ENCODE assay signal across 2 cellular contexts in genomic region chr7:96989859-96990317, GRCh38.
TF ChIP-seq lines count a peak whose summit lies in the region.

No MANE protein-coding gene starts in this region.

TF ChIP-seq in H1, 55 proteins besides CTCF, POLR2A, EP300 and RAD21:
- TF ChIP-seq KDM1A (IDR thresholded peaks at IDR 0.05; ENCODE audit: borderline replicate concordance, low read length) (no peak), TBP (IDR thresholded peaks at IDR 0.05; ENCODE audit: low read depth, low read length) (no peak), GABPA (IDR thresholded peaks at IDR 0.05; ENCODE audit: borderline replicate concordance, insufficient read depth, low read length) (no peak), SIX5 (IDR thresholded peaks at IDR 0.05; ENCODE audit: low read depth, low read length) (no peak), RNF2 (IDR thresholded peaks at IDR 0.05; ENCODE audit: borderline replicate concordance, low read depth, low read length, missing control alignments, poor library complexity, severe bottlenecking) (peak; percentile 82), POU5F1 (IDR thresholded peaks at IDR 0.05; ENCODE audit: low read depth, low read length) (no peak), SUZ12 (IDR thresholded peaks at IDR 0.05; ENCODE audit: low read length) (peak; percentile 96; the same call in 1 of the 2 replicates), SP2 (IDR thresholded peaks at IDR 0.05; ENCODE audit: low read length) (no peak), TAF7 (optimal IDR thresholded peaks at IDR 0.05; ENCODE audit: borderline replicate concordance, low read depth, low read length) (no peak), EGR1 (IDR thresholded peaks at IDR 0.05; ENCODE audit: borderline replicate concordance, low read depth, low read length) (no peak), KDM4A (IDR thresholded peaks at IDR 0.05; ENCODE audit: low read depth, low read length, severe bottlenecking) (no peak), RBBP5 (IDR thresholded peaks at IDR 0.05; ENCODE audit: borderline replicate concordance, low read depth, low read length) (no peak), JUN (IDR thresholded peaks at IDR 0.05; ENCODE audit: low read depth, low read length) (no peak), RFX5 (IDR thresholded peaks at IDR 0.05; ENCODE audit: borderline replicate concordance, low read depth, low read length) (no peak), CHD2 (IDR thresholded peaks at IDR 0.05; ENCODE audit: low read length) (no peak), GTF2F1 (IDR thresholded peaks at IDR 0.05; ENCODE audit: borderline replicate concordance, low read depth, low read length) (no peak), SAP30 (IDR thresholded peaks at IDR 0.05; ENCODE audit: insufficient read depth, insufficient replicate concordance, low read length) (no peak), EZH2 (IDR thresholded peaks at IDR 0.05; ENCODE audit: low read depth, low read length, severe bottlenecking) (peak; percentile 84), CBX8 (IDR thresholded peaks at IDR 0.05; ENCODE audit: borderline replicate concordance, low read depth, low read length) (peak; percentile 73; the same call in 1 of the 2 replicates), CTBP2 (IDR thresholded peaks at IDR 0.05; ENCODE audit: borderline replicate concordance, insufficient read depth, insufficient read length, low read length) (no peak), TCF12 (IDR thresholded peaks at IDR 0.05; ENCODE audit: low read depth, low read length) (no peak), RXRA (IDR thresholded peaks at IDR 0.05; ENCODE audit: insufficient read depth, low read depth, low read length) (no peak), SIN3A (conservative IDR thresholded peaks at IDR 0.05 in 1 of 2, IDR thresholded peaks at IDR 0.05 in 1 of 2; ENCODE audit: low read depth in 1 of 2, low read length in 2 of 2) (no peak)

TF ChIP-seq in neural cell, 6 proteins besides CTCF, POLR2A, EP300 and RAD21:
- TF ChIP-seq MXI1 (conservative IDR thresholded peaks at IDR 0.05; ENCODE audit: poor library complexity, severe bottlenecking) = no peak
- TF ChIP-seq POLR2AphosphoS5 (IDR thresholded peaks at IDR 0.05) = no peak
- TF ChIP-seq TAF1 (IDR thresholded peaks at IDR 0.05; ENCODE audit: low read depth) = no peak
- no peak for TF ChIP-seq EZH2 (IDR thresholded peaks at IDR 0.05; ENCODE audit: borderline replicate concordance, insufficient read depth, low read length, poor library complexity, severe bottlenecking)
- no peak for TF ChIP-seq REST (IDR thresholded peaks at IDR 0.05; ENCODE audit: borderline replicate concordance)
- no peak for TF ChIP-seq SMC3 (conservative IDR thresholded peaks at IDR 0.05; ENCODE audit: poor library complexity)
